9 cellular contexts compared by ENCODE assay signal in the genomic region with DNA sequence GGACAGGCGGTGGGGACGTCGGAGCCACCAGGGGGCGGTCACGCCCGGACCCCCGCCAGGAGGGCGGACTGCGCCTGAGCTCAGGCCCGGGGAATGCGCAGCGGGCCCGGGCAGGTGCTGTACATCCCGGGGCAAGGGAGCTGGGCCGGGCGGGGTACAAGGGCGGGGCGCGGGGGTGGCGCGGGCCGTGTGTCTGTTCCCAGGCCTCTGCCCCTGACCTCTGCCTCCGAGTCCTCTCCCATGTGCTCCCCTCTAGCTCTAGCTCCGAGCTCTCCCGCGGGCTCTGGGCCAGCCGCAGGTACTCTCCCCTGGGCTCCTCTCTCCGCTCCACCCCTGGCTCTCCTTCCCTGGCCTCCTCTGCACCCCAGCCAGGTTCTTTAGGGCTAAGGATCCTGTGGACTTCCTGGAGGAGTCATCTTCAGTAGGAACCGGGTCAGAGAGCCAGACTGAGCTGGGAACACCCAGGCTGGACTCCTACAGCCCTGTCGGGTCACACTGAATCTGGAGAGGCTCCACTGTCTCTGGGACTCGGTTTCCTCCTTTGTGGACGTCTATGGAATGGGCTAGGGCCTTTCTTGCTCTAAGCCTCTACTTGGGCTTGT. TPM values are rescaled to one million over a fixed set of nuclear protein-coding genes. Genes with fewer than 3 reads are reported as not detected.
DNase-seq lines count a peak whose midpoint lies in the region; ATAC-seq, FAIRE-seq and TF ChIP-seq lines count a peak whose summit lies in the region.
"Had no signal": no experiment of that assay in that cellular context is flagged by ENCODE, and none has a peak within 500 bp of the region (broad histone marks: within the 10 kb centered on the region; RNA-seq: fewer than 3 reads in every experiment).

No MANE protein-coding gene starts in this region.

- 8% methylated on average over 11 of the region's 32 CpGs for WGBS in A549 (ENCODE audit: missing lambda C conversion rate)

- TF ChIP-seq RAD21 in A549 (conservative IDR thresholded peaks at IDR 0.05 in 1 of 2, IDR thresholded peaks at IDR 0.05 in 1 of 2) (peak; percentile 49 to 58; a peak in 3 of 5 replicates), HCT116 (IDR thresholded peaks at IDR 0.05; ENCODE audit: low read depth) (peak; percentile 49)

- CTCF ChIA-PET in A549 (lab: Yijun Ruan, JAX) = interaction anchor here (0.5 to 6.3 kb wide), 39 partner anchors 10 to 632 kb away, joined by 3 to 99 read pairs (median 5); partner anchors contain the start of genes BLOC1S3, ERCC1, ERCC2 and TRAPPC6A
- CTCF ChIA-PET in HCT116 (lab: Charles Lee) = interaction anchor here (0.6 to 2.7 kb wide), 16 partner anchors 9 to 239 kb away, joined by 3 to 42 read pairs (median 5); partner anchors contain the start of genes BLOC1S3, ERCC1 and TRAPPC6A
- CTCF ChIA-PET in MCF 10A (lab: Yijun Ruan, JAX) = interaction anchor here (0.5 to 2.9 kb wide), 14 partner anchors 9 to 247 kb away, joined by 3 to 12 read pairs (median 4); partner anchors contain the start of genes BLOC1S3 and FOSB

- TF ChIP-seq CTCF in A549 (IDR thresholded peaks at IDR 0.05) = peak; percentile 83
- peak in 2 of 3 experiments; percentile 82 to 93; a peak in 3 of 6 replicates for TF ChIP-seq CTCF in HCT116 (IDR thresholded peaks at IDR 0.05 in 2 of 3, conservative IDR thresholded peaks at IDR 0.05 in 1 of 3; ENCODE audit: borderline replicate concordance in 1 of 3, insufficient read depth in 1 of 3, low read depth in 2 of 3, low read length in 2 of 3)
- no peak for TF ChIP-seq CTCF in MCF 10A (IDR thresholded peaks at IDR 0.05; ENCODE audit: unreplicated experiment)
- TF ChIP-seq CTCF in WERI-Rb-1 (IDR thresholded peaks at IDR 0.05; ENCODE audit: low read depth, low read length) = no peak

- DNase-seq in A549 (ENCODE audit: low read depth in 1 of 2, low spot score in 1 of 2) = peak; percentile 85 to 96
- DNase-seq in HCT116 (ENCODE audit: low read depth, low spot score) = no peak
- peak; percentile 83 for DNase-seq in MCF 10A (ENCODE audit: unreplicated experiment)
- peak; percentile 53 to 81 for DNase-seq in lung microvascular endothelial cell (ENCODE audit: low read depth in 2 of 2)
- no peak for DNase-seq in NCI-H2227 treated with DMSO at 0.1 percent for 48 hours (lab: John Stamatoyannopoulos, UW)
- no peak for DNase-seq in foreskin melanocyte
- no peak for DNase-seq in WERI-Rb-1

- no peak for FAIRE-seq in A549 (lab: Jason Lieb, UNC)
- FAIRE-seq: GM18507 had no signal

- peaks cover 28% of the 10 kb centered on the region for H3K36me3 Mint-ChIP-seq in MCF 10A (ENCODE audit: insufficient read depth, unreplicated experiment)

- H3K4me1 Mint-ChIP-seq in MCF 10A (ENCODE audit: insufficient read depth, unreplicated experiment) = peaks cover 14% of the 10 kb centered on the region

- no peaks in the 10 kb centered on the region for H3K9me2 ChIP-seq in HCT116 (ENCODE audit: insufficient read depth)

- peak overlapping the region; percentile 96 for H3K4me3 Mint-ChIP-seq in MCF 10A (ENCODE audit: unreplicated experiment)

- RAD21 ChIA-PET in HCT116 (lab: Charles Lee; ENCODE audit: low non-redundant PET in 1 of 2, low total read pairs in 2 of 2, uncharacterized antibody in 2 of 2, unreplicated experiment in 2 of 2) = interaction anchor here (0.7 to 2.1 kb wide), 4 partner anchors 76 to 239 kb away, joined by 3 to 7 read pairs (median 4); no protein-coding TSS in a partner anchor

- peaks cover 32% of the 10 kb centered on the region for H3K4me1 ChIP-seq in A549
- H3K4me1 ChIP-seq in HCT116 (ENCODE audit: control insufficient read depth in 1 of 2, insufficient read depth in 2 of 2, low read length in 2 of 2) = peaks cover 27 to 55% of the 10 kb centered on the region in 2 experiments

- H3K9me3 ChIP-seq in A549 (no peaks in the 10 kb centered on the region), HCT116 (ENCODE audit: control insufficient read depth in 1 of 2, insufficient read depth in 1 of 2, low read depth in 1 of 2, low read length in 2 of 2) (no peaks in the 10 kb centered on the region), WERI-Rb-1 (ENCODE audit: severe bottlenecking) (no peaks in the 10 kb centered on the region)

- peak overlapping the region; percentile 79 for H3K9ac ChIP-seq in HCT116 (ENCODE audit: low read length)

- intact Hi-C loops in HCT116 (cut with micrococcal nuclease) = no loop called here
- intact Hi-C loops in MCF 10A (cut with micrococcal nuclease) = loop anchor here (1.0 kb wide), 1 partner anchor 76 kb away; no protein-coding TSS in a partner anchor

- POLR2A ChIA-PET in A549 (lab: Yijun Ruan, JAX) = interaction anchor here (0.6 to 1.5 kb wide), 4 partner anchors 22 to 505 kb away, joined by 3 to 6 read pairs (median 3); partner anchors contain the start of genes BLOC1S3 and TRAPPC6A
- POLR2A ChIA-PET in HCT116 (lab: Charles Lee) = interaction anchor here (0.8 to 3.1 kb wide), 6 partner anchors 9 to 76 kb away, joined by 3 to 16 read pairs (median 5); partner anchors contain the start of gene FOSB
- POLR2A ChIA-PET in MCF 10A (lab: Yijun Ruan, JAX) = interaction anchor here (0.8 to 6.6 kb wide), 14 partner anchors 9 to 225 kb away, joined by 4 to 82 read pairs (median 10); partner anchors contain the start of genes ERCC1, FOSB and TRAPPC6A

- peak; percentile 28 to 56 for ATAC-seq in A549
- ATAC-seq in HCT116 = peak; percentile 46
- no peak for ATAC-seq in GM21717 (IDR thresholded peaks at IDR 0.05; ENCODE audit: unreplicated experiment)

- no peaks in the 10 kb centered on the region for H3K9me3 Mint-ChIP-seq in MCF 10A (ENCODE audit: unreplicated experiment)

- H3K27me3 ChIP-seq in HCT116 (ENCODE audit: insufficient read depth, low read length) (no peaks in the 10 kb centered on the region), WERI-Rb-1 (ENCODE audit: insufficient read depth, low read depth, severe bottlenecking) (no peaks in the 10 kb centered on the region)

- peak overlapping the region; percentile 96 for H3K27ac Mint-ChIP-seq in MCF 10A (ENCODE audit: low read depth, unreplicated experiment)

- peaks cover 66% of the 10 kb centered on the region for H3K79me2 ChIP-seq in HCT116 (ENCODE audit: insufficient read depth, low read length)

- H3K36me3 ChIP-seq in HCT116 (ENCODE audit: control insufficient read depth in 1 of 2, insufficient read depth in 2 of 2, low read length in 2 of 2) (peaks cover 0 to 6% of the 10 kb centered on the region in 2 experiments; a peak in 1 of 4 replicates), WERI-Rb-1 (0 out of 2 replicates have a peak, but pooled peaks cover 2% of the 10 kb centered on the region)

- TF ChIP-seq POLR2A in A549 (IDR thresholded peaks at IDR 0.05; ENCODE audit: low read length) (no peak), HCT116 (IDR thresholded peaks at IDR 0.05; ENCODE audit: borderline replicate concordance, extremely low read depth, insufficient read depth, insufficient read length) (no peak)

- H3K4me3 ChIP-seq in A549 = peak overlapping the region; percentile 36
- peak overlapping the region; percentile 83 to 99 for H3K4me3 ChIP-seq in HCT116 (replicated peaks in 1 of 2; ENCODE audit: low read depth in 1 of 2, low read length in 2 of 2)
- H3K4me3 ChIP-seq in WERI-Rb-1 (ENCODE audit: low read depth, low read length) = no peak overlapping the region

- H3K27me3 Mint-ChIP-seq in MCF 10A (ENCODE audit: insufficient read depth, unreplicated experiment) = no peaks in the 10 kb centered on the region

- no peak overlapping the region for H2AFZ ChIP-seq in HCT116 (ENCODE audit: low read depth, low read length, poor library complexity, severe bottlenecking)

- H3K4me2 ChIP-seq in A549 (peak overlapping the region; percentile 86), HCT116 (ENCODE audit: low read length) (peak overlapping the region; percentile 78)

- H3K27ac ChIP-seq in A549 (peak overlapping the region; percentile 94 to 96), HCT116 (ENCODE audit: low read depth, low read length) (peak overlapping the region; percentile 87), WERI-Rb-1 (no peak overlapping the region; the same call in 1 of the 2 replicates)

- BruUV-seq in HCT116 (replicated peaks; lab: Mats Ljungman, UMichigan) = TSS peak; percentile 29
- BruUV-seq in MCF 10A (replicated peaks; lab: Mats Ljungman, UMichigan) = no TSS peak

- H4K20me1 ChIP-seq in HCT116 (ENCODE audit: insufficient read depth) = no peaks in the 10 kb centered on the region

- TF ChIP-seq EP300 in A549 (IDR thresholded peaks at IDR 0.05) = no peak

RNA-seq across cellular contexts. Expression of gene PPP1R13L, which starts 2.3 kb away (rescaled TPM):
- 3.2 and 5.7 TPM in 2 replicates for polyA plus RNA-seq in A549 (2011; rRNA removed)
- polyA plus RNA-seq in A549 (2012; cell fraction: cytosol; rRNA removed) = 12.6 and 19.2 TPM in 2 replicates
- polyA plus RNA-seq in A549 (2012; cell fraction: nucleus; rRNA removed) = 33.8 and 53.7 TPM in 2 replicates
- 18.9 to 23.2 TPM (median 20.9 TPM) in 3 replicates for polyA plus RNA-seq in A549 (2017; fragmentation: RNase III; extraction: RNeasy Plus Mini Kit Qiagen cat#74134 plus additional on column Dnase treatment)
- 5.7 and 7.2 TPM in 2 replicates for polyA minus RNA-seq in A549 (2011; rRNA and poly(A)+ RNA removed)
- 89.1 TPM for total RNA-seq in HCT116 (2021; ENCODE audit: unreplicated experiment)
- polyA plus RNA-seq in HCT116 (2012) = 125 and 158 TPM in 2 replicates
- total RNA-seq in MCF 10A (2022) = 142 and 161 TPM in 2 replicates
- total RNA-seq in lung microvascular endothelial cell = 6.1 and 17.5 TPM in 2 replicates

RNA-seq across cellular contexts. Expression of gene POLR1G, which starts 3.9 kb away (rescaled TPM):
- polyA plus RNA-seq in A549 (2011; rRNA removed) = 11.7 and 15.1 TPM in 2 replicates
- 22.5 and 22.8 TPM in 2 replicates for polyA plus RNA-seq in A549 (2012; cell fraction: cytosol; rRNA removed)
- 17.7 and 21.5 TPM in 2 replicates for polyA plus RNA-seq in A549 (2012; cell fraction: nucleus; rRNA removed)
- 28.2 to 34.0 TPM (median 31.2 TPM) in 3 replicates for polyA plus RNA-seq in A549 (2017; fragmentation: RNase III; extraction: RNeasy Plus Mini Kit Qiagen cat#74134 plus additional on column Dnase treatment)
- 7.0 and 9.0 TPM in 2 replicates for polyA minus RNA-seq in A549 (2011; rRNA and poly(A)+ RNA removed)
- total RNA-seq in HCT116 (2021; ENCODE audit: unreplicated experiment) = 30.5 TPM
- 9.4 and 11.6 TPM in 2 replicates for polyA plus RNA-seq in HCT116 (2012)
- 9.6 and 17.6 TPM in 2 replicates for total RNA-seq in MCF 10A (2022)
- 4.6 and 11.3 TPM in 2 replicates for total RNA-seq in lung microvascular endothelial cell

RNA-seq across cellular contexts. Expression of gene ERCC1, which starts 21.1 kb away (rescaled TPM):
- polyA plus RNA-seq in A549 (2011; rRNA removed) = 81.7 and 109 TPM in 2 replicates
- polyA plus RNA-seq in A549 (2012; cell fraction: cytosol; rRNA removed) = 165 and 195 TPM in 2 replicates
- polyA plus RNA-seq in A549 (2012; cell fraction: nucleus; rRNA removed) = 178 and 201 TPM in 2 replicates
- polyA plus RNA-seq in A549 (2017; fragmentation: RNase III; extraction: RNeasy Plus Mini Kit Qiagen cat#74134 plus additional on column Dnase treatment) = 89.7 to 97.6 TPM (median 93.0 TPM) in 3 replicates
- 175 and 210 TPM in 2 replicates for polyA minus RNA-seq in A549 (2011; rRNA and poly(A)+ RNA removed)
- total RNA-seq in HCT116 (2021; ENCODE audit: unreplicated experiment) = 103 TPM
- 96.9 and 130 TPM in 2 replicates for polyA plus RNA-seq in HCT116 (2012)
- total RNA-seq in MCF 10A (2022) = 186 and 227 TPM in 2 replicates
- 49.0 and 51.2 TPM in 2 replicates for total RNA-seq in lung microvascular endothelial cell

RNA-seq across cellular contexts. Expression of gene ERCC2, which starts 32.2 kb away (rescaled TPM):
- polyA plus RNA-seq in A549 (2011; rRNA removed) = 12.9 and 15.0 TPM in 2 replicates
- polyA plus RNA-seq in A549 (2012; cell fraction: cytosol; rRNA removed) = 25.0 and 32.1 TPM in 2 replicates
- 99.2 and 129 TPM in 2 replicates for polyA plus RNA-seq in A549 (2012; cell fraction: nucleus; rRNA removed)
- 19.8 to 21.5 TPM (median 19.9 TPM) in 3 replicates for polyA plus RNA-seq in A549 (2017; fragmentation: RNase III; extraction: RNeasy Plus Mini Kit Qiagen cat#74134 plus additional on column Dnase treatment)
- polyA minus RNA-seq in A549 (2011; rRNA and poly(A)+ RNA removed) = 24.4 and 27.1 TPM in 2 replicates
- total RNA-seq in HCT116 (2021; ENCODE audit: unreplicated experiment) = 58.9 TPM
- 44.4 and 46.7 TPM in 2 replicates for polyA plus RNA-seq in HCT116 (2012)
- 19.2 and 27.8 TPM in 2 replicates for total RNA-seq in MCF 10A (2022)
- 13.9 and 19.4 TPM in 2 replicates for total RNA-seq in lung microvascular endothelial cell

Comparison
In these comparisons a context has a peak if more than half of its experiments do, and no peak if none do; other contexts are left out.
1. DNase-seq: peak in A549 (2 of 2), MCF 10A (single experiment) and lung microvascular endothelial cell (2 of 2); none in HCT116 (single experiment), NCI-H2227 treated with DMSO at 0.1 percent for 48 hours (single experiment), foreskin melanocyte (single experiment) and WERI-Rb-1 (single experiment).
2. CTCF ChIP-seq: peak in A549 (single experiment) and HCT116 (2 of 3); none in MCF 10A (single experiment) and WERI-Rb-1 (single experiment).
3. Of the 6 proteins assayed by ChIP-seq in both A549 and HCT116: peak only in A549: none; only in HCT116: none; in both: CTCF, MAX and RAD21; in neither: 3.